In the genomic region with DNA sequence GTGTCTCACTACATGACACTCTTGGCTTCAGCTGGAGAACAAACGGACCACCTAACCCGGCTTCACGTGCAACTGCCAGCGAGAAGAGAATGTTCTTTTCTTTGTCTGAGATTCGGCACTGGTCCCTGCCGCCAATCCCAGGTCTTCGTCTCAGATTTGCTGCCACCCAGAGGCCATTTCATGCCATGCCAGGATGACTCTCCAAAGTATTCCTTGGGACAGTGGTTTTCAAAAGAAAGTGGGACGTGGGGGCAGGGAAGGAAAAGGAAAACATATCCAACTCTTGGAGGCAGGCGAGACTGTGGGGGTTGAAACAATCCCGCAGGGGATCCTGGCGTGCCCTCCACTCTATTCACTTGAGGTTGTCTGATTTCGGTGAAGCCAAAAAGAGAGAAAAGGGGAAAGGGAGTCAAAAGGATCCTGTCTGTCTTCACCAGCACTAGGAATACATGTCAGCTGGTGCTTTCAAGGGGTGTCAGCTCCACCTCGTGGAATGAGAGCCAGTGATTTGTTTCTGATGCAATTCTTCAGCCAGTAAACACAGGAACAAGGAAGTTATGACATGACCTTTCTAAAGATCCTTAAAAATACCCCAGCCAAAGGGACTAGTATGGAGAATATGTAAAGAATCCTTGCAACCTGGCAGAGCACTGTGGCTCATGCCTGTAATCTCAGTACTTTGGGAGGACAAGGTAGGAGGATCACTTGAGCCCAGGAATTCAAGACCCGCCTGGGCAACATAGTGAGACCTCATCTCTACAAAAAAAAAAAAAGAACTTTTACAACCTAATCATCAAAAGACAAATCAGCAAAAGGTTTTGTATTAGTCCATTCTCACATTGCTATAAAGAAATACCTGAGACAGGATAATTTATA, we compare ENCODE assay signal across 9 cellular contexts. TPM values are rescaled to one million over a fixed set of nuclear protein-coding genes. Genes with fewer than 3 reads are reported as not detected.
DNase-seq lines count a peak whose midpoint lies in the region; ATAC-seq and TF ChIP-seq lines count a peak whose summit lies in the region.
"Had no signal": no experiment of that assay in that cellular context is flagged by ENCODE, and none has a peak within 500 bp of the region (broad histone marks: within the 10 kb centered on the region; RNA-seq: fewer than 3 reads in every experiment).

No MANE protein-coding gene starts in this region.

- peak overlapping the region; percentile 78 for H3K27ac ChIP-seq in C4-2B

- H3K9me3 Mint-ChIP-seq in activated T-helper 2 cell treated with anti-CD3 and anti-CD28 coated beads, Interferon-gamma antibody, Interleukin-2, Interleukin-4, amounts not matched to agents 10 μg/mL and 5 μg/mL and 100 μg/mL, durations not matched to agents 14 hours and 24 hours and 36 hours, result peaks cover 3% of the 10 kb centered on the region

- H3K27me3 Mint-ChIP-seq in activated T-helper 2 cell treated with anti-CD3 and anti-CD28 coated beads, Interferon-gamma antibody, Interleukin-2, Interleukin-4, amounts not matched to agents 10 μg/mL and 5 μg/mL and 100 μg/mL, durations not matched to agents 14 hours and 24 hours and 36 hours (ENCODE audit: low read depth), result peaks cover 20% of the 10 kb centered on the region

- H3K36me3 Mint-ChIP-seq in activated T-helper 2 cell treated with anti-CD3 and anti-CD28 coated beads, Interferon-gamma antibody, Interleukin-2, Interleukin-4, amounts not matched to agents 10 μg/mL and 5 μg/mL and 100 μg/mL, durations not matched to agents 14 hours and 24 hours and 36 hours (ENCODE audit: low read depth), result no peaks in the 10 kb centered on the region

- H3K4me3 Mint-ChIP-seq in activated T-helper 2 cell treated with anti-CD3 and anti-CD28 coated beads, Interferon-gamma antibody, Interleukin-2, Interleukin-4, amounts not matched to agents 10 μg/mL and 5 μg/mL and 100 μg/mL, durations not matched to agents 14 hours and 24 hours and 36 hours (ENCODE audit: low read depth), result no peak overlapping the region
- H3K4me3 Mint-ChIP-seq: T-helper 1 cell treated with Interleukin-12 subunit alpha and Interleukin-12 subunit beta and Interleukin-4 antibody, amounts not matched to agents 30 μg/mL and 1 μg/mL, for 36 hours had no signal

- peak; percentile 71 for DNase-seq in NCI-H69 (lab: John Stamatoyannopoulos, UW)
- DNase-seq in activated T-helper 2 cell treated with anti-CD3 and anti-CD28 coated beads, Interferon-gamma antibody, Interleukin-2, Interleukin-4, amounts not matched to agents 10 μg/mL and 5 μg/mL and 100 μg/mL, durations not matched to agents 14 hours and 24 hours and 36 hours (ENCODE audit: low spot score), result peak; percentile 11
- DNase-seq in head of caudate nucleus, result peak; percentile 61 to 91 (median 76)
- peak; percentile 88 for DNase-seq in posterior vena cava (ENCODE audit: low spot score)
- DNase-seq in effector CD4-positive, alpha-beta T cell, result no peak

- peaks cover 3% of the 10 kb centered on the region for H3K4me1 Mint-ChIP-seq in activated T-helper 2 cell treated with anti-CD3 and anti-CD28 coated beads, Interferon-gamma antibody, Interleukin-2, Interleukin-4, amounts not matched to agents 10 μg/mL and 5 μg/mL and 100 μg/mL, durations not matched to agents 14 hours and 24 hours and 36 hours (ENCODE audit: low read depth)

- TF ChIP-seq CTCF in C4-2B (conservative IDR thresholded peaks at IDR 0.05), result peak; percentile 95

- peak; percentile 86 for ATAC-seq in GM18909 (IDR thresholded peaks at IDR 0.05; ENCODE audit: poor library complexity, unreplicated experiment)
- ATAC-seq in HG03442 (IDR thresholded peaks at IDR 0.05; ENCODE audit: unreplicated experiment), result peak; percentile 91

- intact Hi-C loops in activated T-helper 2 cell treated with anti-CD3 and anti-CD28 coated beads, Interferon-gamma antibody, Interleukin-2, Interleukin-4, amounts not matched to agents 10 μg/mL and 5 μg/mL and 100 μg/mL, durations not matched to agents 14 hours and 24 hours and 36 hours (cut with micrococcal nuclease), result loop anchor here (1.0 kb wide), 1 partner anchor 437 kb away; no protein-coding TSS in a partner anchor
- intact Hi-C loops in head of caudate nucleus (cut with DNase I) (no loop called here), posterior vena cava (cut with DNase I) (no loop called here)

- H3K27ac Mint-ChIP-seq in activated T-helper 2 cell treated with anti-CD3 and anti-CD28 coated beads, Interferon-gamma antibody, Interleukin-2, Interleukin-4, amounts not matched to agents 10 μg/mL and 5 μg/mL and 100 μg/mL, durations not matched to agents 14 hours and 24 hours and 36 hours, result no peak overlapping the region
- H3K27ac Mint-ChIP-seq: T-helper 1 cell treated with Interleukin-12 subunit alpha and Interleukin-12 subunit beta and Interleukin-4 antibody, amounts not matched to agents 30 μg/mL and 1 μg/mL, for 36 hours had no signal

RNA-seq across cellular contexts. Expression of a gene that starts 41.0 kb away (rescaled TPM):
- not detected in 2 replicates for total RNA-seq in activated T-helper 2 cell treated with anti-CD3 and anti-CD28 coated beads, Interferon-gamma antibody, Interleukin-2, Interleukin-4, amounts not matched to agents 10 μg/mL and 5 μg/mL and 100 μg/mL, durations not matched to agents 14 hours and 24 hours and 36 hours
- total RNA-seq in posterior vena cava, result 10 to 100 TPM; 14.6 to 20.8 TPM

RNA-seq across cellular contexts. Expression of a gene that starts 46.7 kb away (rescaled TPM):
- 15.6 and 16.5 TPM in 2 replicates for total RNA-seq in activated T-helper 2 cell treated with anti-CD3 and anti-CD28 coated beads, Interferon-gamma antibody, Interleukin-2, Interleukin-4, amounts not matched to agents 10 μg/mL and 5 μg/mL and 100 μg/mL, durations not matched to agents 14 hours and 24 hours and 36 hours
- 100 to 1,000 TPM; 175 to 185 TPM for total RNA-seq in posterior vena cava

RNA-seq across cellular contexts. Expression of a gene that starts 57.6 kb away (rescaled TPM):
- 214 and 218 TPM in 2 replicates for total RNA-seq in activated T-helper 2 cell treated with anti-CD3 and anti-CD28 coated beads, Interferon-gamma antibody, Interleukin-2, Interleukin-4, amounts not matched to agents 10 μg/mL and 5 μg/mL and 100 μg/mL, durations not matched to agents 14 hours and 24 hours and 36 hours
- total RNA-seq in posterior vena cava, result 10 to 100 TPM; 41.6 to 54.4 TPM

Comparison
In these comparisons a context has a peak if more than half of its experiments do, and no peak if none do; other contexts are left out.
1. RNA of a gene that starts 41.0 kb away (total RNA-seq): 14.6 to 20.8 TPM in posterior vena cava; not detected in activated T-helper 2 cell treated with anti-CD3 and anti-CD28 coated beads, Interferon-gamma antibody, Interleukin-2, Interleukin-4, amounts not matched to agents 10 μg/mL and 5 μg/mL and 100 μg/mL, durations not matched to agents 14 hours and 24 hours and 36 hours; every median in the first group is over 10 times any median in the second.
2. RNA of a gene that starts 46.7 kb away (total RNA-seq): 175 to 185 TPM in posterior vena cava; 15.6 to 16.5 TPM in activated T-helper 2 cell treated with anti-CD3 and anti-CD28 coated beads, Interferon-gamma antibody, Interleukin-2, Interleukin-4, amounts not matched to agents 10 μg/mL and 5 μg/mL and 100 μg/mL, durations not matched to agents 14 hours and 24 hours and 36 hours; every median in the first group is over 10 times any median in the second.